Comparison of ENCODE assay signal across 16 cellular contexts in genomic region chr9:90059436-90059835, GRCh38.
"Had no signal": no experiment of that assay in that cellular context is flagged by ENCODE, and none has a peak within 500 bp of the region (broad histone marks: within the 10 kb centered on the region; RNA-seq: fewer than 3 reads in every experiment).

No MANE protein-coding gene starts in this region.

- FAIRE-seq: HTR-8/SVneo had no signal

- DNase-seq: KBM-7, NCI-H1092, NCI-H1436, NCI-H187, NCI-H2029, NCI-H2081 treated with DMSO at 0.1 percent for 48 hours, NCI-H2171, NCI-H226, NCI-H446, NCI-H510A, NCI-H524 treated with DMSO at 0.1 percent for 48 hours, NCI-H69, NCI-H774, SHP77, SK-N-SH had no signal
